Comparison of ENCODE assay signal across 8 cellular contexts in genomic region chr11:31958086-31958735, GRCh38.
DNase-seq lines count a peak whose midpoint lies in the region; ATAC-seq and TF ChIP-seq lines count a peak whose summit lies in the region.

No MANE protein-coding gene starts in this region.

- no peak overlapping the region for H3K9ac ChIP-seq in KMS-11

- H3K4me3 Mint-ChIP-seq in activated CD4-positive, alpha-beta T cell treated with anti-CD3 and anti-CD28 coated beads, Interleukin-2, amount 10 ng/mL, durations not matched to agents 24 days and 14 days, result no peak overlapping the region

- WGBS in lower leg skin, 2 donors, result 25 to 28% methylated on average over 15 of the region's 15 CpGs

- peak; percentile 83 for ATAC-seq in GM21786 (IDR thresholded peaks at IDR 0.05; ENCODE audit: unreplicated experiment)

- H3K27me3 Mint-ChIP-seq in activated CD4-positive, alpha-beta T cell treated with anti-CD3 and anti-CD28 coated beads, Interleukin-2, amount 10 ng/mL, durations not matched to agents 24 days and 14 days, result peaks cover 13% of the 10 kb centered on the region

- H3K4me1 ChIP-seq in KMS-11 (ENCODE audit: low read depth, poor library complexity, severe bottlenecking), result no peaks in the 10 kb centered on the region

- peak; percentile 92 for DNase-seq in activated CD4-positive, alpha-beta T cell treated with anti-CD3 and anti-CD28 coated beads, Interleukin-2, amount 10 ng/mL, durations not matched to agents 24 days and 14 days
- DNase-seq in dermis microvascular lymphatic vessel endothelial cell (ENCODE audit: low read depth in 2 of 2) (peak; percentile 9 to 46), lower leg skin (ENCODE audit: low spot score in 2 of 2) (peak; percentile 30 to 88), GDM1 (lab: John Stamatoyannopoulos, UW) (no peak)
- peak; percentile 38 for DNase-seq in stimulated activated CD8-positive, alpha-beta memory T cell treated with anti-CD3 and anti-CD28 coated beads, Interleukin-4, amount 100 ng/mL, for 24 hours (ENCODE audit: low read depth)

- no peaks in the 10 kb centered on the region for H3K36me3 ChIP-seq in KMS-11 (ENCODE audit: insufficient read depth)

- TF ChIP-seq POLR2A in lower leg skin (IDR thresholded peaks at IDR 0.05), result no peak

- no peak overlapping the region for H3K4me3 ChIP-seq in GM12875 (ENCODE audit: low read depth, low read length)
- no peak overlapping the region for H3K4me3 ChIP-seq in KMS-11 (IDR thresholded peaks at IDR 0.05; ENCODE audit: insufficient read depth, low read depth, low read length)
- no peak overlapping the region for H3K4me3 ChIP-seq in lower leg skin (ENCODE audit: low read depth, poor library complexity, severe bottlenecking)

- no peaks in the 10 kb centered on the region for H3K9me3 Mint-ChIP-seq in activated CD4-positive, alpha-beta T cell treated with anti-CD3 and anti-CD28 coated beads, Interleukin-2, amount 10 ng/mL, durations not matched to agents 24 days and 14 days

- intact Hi-C loops in activated CD4-positive, alpha-beta T cell treated with anti-CD3 and anti-CD28 coated beads, Interleukin-2, amount 10 ng/mL, durations not matched to agents 24 days and 14 days (cut with micrococcal nuclease), result loop anchor here (5.0 to 10.0 kb wide), 4 partner anchors 133 to 716 kb away; partner anchors contain the start of genes DCDC1 and DNAJC24
- intact Hi-C loops in lower leg skin (cut with DNase I; ENCODE audit: low total_unique reads), result no loop called here

- H3K36me3 Mint-ChIP-seq in activated CD4-positive, alpha-beta T cell treated with anti-CD3 and anti-CD28 coated beads, Interleukin-2, amount 10 ng/mL, durations not matched to agents 24 days and 14 days (ENCODE audit: low read depth), result no peaks in the 10 kb centered on the region

- H4K20me1 ChIP-seq in KMS-11 (ENCODE audit: insufficient read depth), result no peaks in the 10 kb centered on the region

- H2AFZ ChIP-seq in KMS-11 (ENCODE audit: low read depth), result peak overlapping the region; percentile 45; the same call in 1 of the 2 replicates

- no peak overlapping the region for H3K27ac ChIP-seq in KMS-11

- H3K27ac Mint-ChIP-seq in activated CD4-positive, alpha-beta T cell treated with anti-CD3 and anti-CD28 coated beads, Interleukin-2, amount 10 ng/mL, durations not matched to agents 24 days and 14 days, result no peak overlapping the region

- peaks cover 5% of the 10 kb centered on the region for H3K4me1 Mint-ChIP-seq in activated CD4-positive, alpha-beta T cell treated with anti-CD3 and anti-CD28 coated beads, Interleukin-2, amount 10 ng/mL, durations not matched to agents 24 days and 14 days

- TF ChIP-seq CTCF in GM12875 (IDR thresholded peaks at IDR 0.05; ENCODE audit: borderline replicate concordance, insufficient read depth, low read depth, low read length) (peak; percentile 90), KMS-11 (conservative IDR thresholded peaks at IDR 0.05; ENCODE audit: low read depth, low read length) (peak; percentile 67), lower leg skin (IDR thresholded peaks at IDR 0.05) (no peak)

- no peaks in the 10 kb centered on the region for H3K79me2 ChIP-seq in KMS-11 (ENCODE audit: insufficient read depth, low read depth)

- no peak overlapping the region for H3K4me2 ChIP-seq in KMS-11

- no peaks in the 10 kb centered on the region for H3K27me3 ChIP-seq in KMS-11 (ENCODE audit: insufficient read depth, low read depth)

Comparison
In these comparisons a context has a peak if more than half of its experiments do, and no peak if none do; other contexts are left out.
1. CTCF ChIP-seq: peak in GM12875 (single experiment) and KMS-11 (single experiment); none in lower leg skin (0 of 3).